Comparison of ENCODE assay signal across 16 cellular contexts in the genomic region with DNA sequence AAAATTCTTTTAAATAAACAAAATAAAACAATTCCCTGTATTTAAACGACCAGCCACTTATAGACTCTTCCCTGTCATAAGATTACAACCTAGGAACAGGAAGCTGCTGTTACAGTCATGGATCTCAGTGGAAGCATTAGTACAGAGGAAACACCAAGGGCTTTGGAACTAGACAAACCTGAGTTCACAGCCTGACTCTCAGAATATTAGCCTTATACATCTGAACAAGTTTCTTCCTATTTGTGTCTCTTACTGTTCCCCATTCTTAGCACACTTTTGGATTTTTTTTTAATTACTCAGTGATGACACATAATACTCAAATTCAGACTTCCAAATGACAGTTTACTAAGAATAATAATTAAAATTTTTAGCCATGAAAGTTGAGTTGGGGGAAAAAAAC. TPM values are rescaled to one million over a fixed set of nuclear protein-coding genes. Genes with fewer than 3 reads are reported as not detected.
DNase-seq lines count a peak whose midpoint lies in the region; TF ChIP-seq lines count a peak whose summit lies in the region.
"Had no signal": no experiment of that assay in that cellular context is flagged by ENCODE, and none has a peak within 500 bp of the region (broad histone marks: within the 10 kb centered on the region; RNA-seq: fewer than 3 reads in every experiment).

No MANE protein-coding gene starts in this region.

- 64 to 83% methylated on average over 1 of the region's 1 CpG for WGBS in testis, 2 donors

- H3K4me3 ChIP-seq in testis = no peak overlapping the region
- H3K4me3 ChIP-seq: HAP-1 had no signal

- TF ChIP-seq POLR2A in testis (IDR thresholded peaks at IDR 0.05) = no peak

- intact Hi-C loops in testis (cut with DNase I; ENCODE audit: low total_unique reads) = no loop called here

- H3K9me3 ChIP-seq in testis = no peaks in the 10 kb centered on the region
- H3K9me3 ChIP-seq: HAP-1, SK-N-SH had no signal

- H3K36me3 ChIP-seq in testis (ENCODE audit: low read depth, missing control alignments) = no peaks in the 10 kb centered on the region

- DNase-seq in GM03348 (ENCODE audit: low spot score) = peak; percentile 12
- DNase-seq in M059J (ENCODE audit: low read depth) = peak; percentile 10
- peak; percentile 34 for DNase-seq in dermis blood vessel endothelial cell
- peak; percentile 15 for DNase-seq in kidney tubule cell (ENCODE audit: low spot score)
- DNase-seq in testis = no peak
- no peak for DNase-seq in NCI-H1092 treated with DMSO at 0.1 percent for 48 hours (lab: John Stamatoyannopoulos, UW)
- DNase-seq in NCI-H1417 (lab: John Stamatoyannopoulos, UW) = no peak
- DNase-seq: C1 segment of cervical spinal cord, DMS153, MV-4-11, NCI-H1436 treated with DMSO at 0.1 percent for 48 hours, NCI-H2029 treated with DMSO at 0.1 percent for 48 hours, NCI-H510A treated with DMSO at 0.1 percent for 48 hours, NCI-H82, SK-N-SH had no signal

- no peak for TF ChIP-seq CTCF in testis (IDR thresholded peaks at IDR 0.05)

- H3K27ac ChIP-seq in testis = no peak overlapping the region

- H3K4me1 ChIP-seq in testis = no peaks in the 10 kb centered on the region
- H3K4me1 ChIP-seq: HAP-1 had no signal

- no peaks in the 10 kb centered on the region for H3K27me3 ChIP-seq in testis

RNA-seq across cellular contexts. Expression of a gene that starts 46.1 kb away (rescaled TPM):
- 102 and 105 TPM in 2 replicates for total RNA-seq in M059J (2014; rRNA removed; shearing (Covaris generic))
- total RNA-seq in dermis blood vessel endothelial cell = 110 and 123 TPM in 2 replicates
- 10 to 100 TPM; 52.4 to 76.2 TPM for total RNA-seq in testis
- polyA plus RNA-seq in testis (ENCODE audit: insufficient read depth, low read depth, low replicate concordance) = 75.8 TPM

Comparison
In these comparisons a context has a peak if more than half of its experiments do, and no peak if none do; other contexts are left out.
1. DNase-seq: peak in GM03348 (single experiment), M059J (single experiment), dermis blood vessel endothelial cell (single experiment) and kidney tubule cell (single experiment); none in testis (single experiment), NCI-H1092 treated with DMSO at 0.1 percent for 48 hours (single experiment) and NCI-H1417 (0 of 3).